Comparison of ENCODE assay signal across 9 cellular contexts in the genomic region with DNA sequence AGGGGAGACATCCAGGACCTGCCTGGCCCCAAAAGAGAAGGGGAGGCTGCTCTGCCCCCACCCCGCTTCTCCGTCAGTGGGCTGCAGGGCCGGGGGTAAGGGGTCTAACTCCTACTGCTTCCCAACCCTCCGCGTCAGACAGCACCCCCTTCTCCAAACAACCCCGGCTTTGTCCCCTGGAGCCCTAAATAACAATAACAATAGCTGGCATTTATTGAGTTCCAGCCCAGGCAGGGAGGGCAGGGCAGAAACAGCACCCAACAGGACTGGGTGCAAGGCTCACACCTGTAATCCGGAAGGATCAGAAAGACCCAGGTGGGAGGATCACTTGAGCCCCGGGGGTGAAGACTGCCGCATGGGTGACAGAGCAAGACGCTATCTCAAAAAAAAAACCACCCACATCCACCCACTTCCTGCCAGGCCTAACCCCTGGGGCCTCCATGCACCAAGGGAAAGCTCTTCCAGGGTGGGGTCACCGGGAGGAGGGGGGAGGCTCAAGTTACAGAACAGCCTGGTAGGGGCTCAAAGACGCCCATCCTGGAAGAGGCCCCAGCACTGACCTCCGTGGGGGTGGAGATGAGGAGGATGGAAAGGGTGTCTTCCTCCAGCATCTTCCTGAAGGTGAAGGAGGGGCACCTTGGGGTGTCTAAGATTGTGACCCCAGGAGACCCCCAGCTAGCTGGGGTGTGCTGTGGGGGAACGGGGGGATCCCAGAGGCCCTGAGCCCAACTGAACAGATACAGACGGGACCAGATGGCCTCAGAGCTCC. TPM values are rescaled to one million over a fixed set of nuclear protein-coding genes. Genes with fewer than 3 reads are reported as not detected.
DNase-seq lines count a peak whose midpoint lies in the region; ATAC-seq and TF ChIP-seq lines count a peak whose summit lies in the region.
"Had no signal": no experiment of that assay in that cellular context is flagged by ENCODE, and none has a peak within 500 bp of the region (broad histone marks: within the 10 kb centered on the region; RNA-seq: fewer than 3 reads in every experiment).

No MANE protein-coding gene starts in this region.

- H3K9ac ChIP-seq in Loucy (ENCODE audit: low read depth, low read length, poor library complexity, severe bottlenecking), result peak overlapping the region; percentile 62

- peak; percentile 81 for DNase-seq in activated CD8-positive, alpha-beta memory T cell treated with anti-CD3 and anti-CD28 coated beads, Interleukin-2, amount 10 ng/mL, durations not matched to agents 7 days and 5 days
- no peak for DNase-seq in activated CD8-positive, alpha-beta memory T cell treated with anti-CD3 and anti-CD28 coated beads for 24 hours
- peak; percentile 50 for DNase-seq in stimulated activated CD8-positive, alpha-beta memory T cell treated with anti-CD3 and anti-CD28 coated beads, Interleukin-4, amount 100 ng/mL, for 48 hours
- DNase-seq in NCI-H446 treated with DMSO at 0.1 percent for 48 hours (lab: John Stamatoyannopoulos, UW), result no peak
- no peak for DNase-seq in HFFc6
- no peak for DNase-seq in lower lobe of right lung

- no peaks in the 10 kb centered on the region for H3K79me2 ChIP-seq in Loucy (ENCODE audit: insufficient read depth, low read length)

- CTCF ChIA-PET in activated CD8-positive, alpha-beta memory T cell treated with anti-CD3 and anti-CD28 coated beads, Interleukin-2, amount 10 ng/mL, durations not matched to agents 7 days and 5 days (lab: Charles Lee), result interaction anchor here (1.0 to 4.6 kb wide), 8 partner anchors 9 to 425 kb away, joined by 3 to 34 read pairs (median 4); partner anchors contain the start of genes PPDPF, PTK6 and TPD52L2

- ATAC-seq in activated CD8-positive, alpha-beta memory T cell treated with anti-CD3 and anti-CD28 coated beads, Interleukin-2, amount 10 ng/mL, durations not matched to agents 7 days and 5 days, result peak; percentile 58
- ATAC-seq in lower lobe of right lung, result no peak

- intact Hi-C loops in lower lobe of right lung (cut with DNase I), result no loop called here

- peak overlapping the region; percentile 75 for H3K4me2 ChIP-seq in Loucy (ENCODE audit: low read depth, low read length, poor library complexity, severe bottlenecking)

- H3K4me3 ChIP-seq in Loucy (ENCODE audit: low read length, poor library complexity, severe bottlenecking) (peak overlapping the region; percentile 61), lower lobe of right lung (no peak overlapping the region)

- peaks cover 23% of the 10 kb centered on the region for H3K27me3 Mint-ChIP-seq in activated CD8-positive, alpha-beta memory T cell treated with anti-CD3 and anti-CD28 coated beads, Interleukin-2, amount 10 ng/mL, durations not matched to agents 7 days and 5 days
- peaks cover 2% of the 10 kb centered on the region for H3K27me3 Mint-ChIP-seq in activated naive CD4-positive, alpha-beta T cell treated with anti-CD3 and anti-CD28 coated beads, Interleukin-2, amount 50 U/mL, for 24 hours
- peaks cover 10% of the 10 kb centered on the region for H3K27me3 Mint-ChIP-seq in HFFc6 (ENCODE audit: insufficient read depth)

- no peaks in the 10 kb centered on the region for H3K9me2 ChIP-seq in Loucy (replicated peaks; ENCODE audit: low read depth, low read length)

- no peak overlapping the region for H3K27ac ChIP-seq in lower lobe of right lung

- no peaks in the 10 kb centered on the region for H3K9me3 Mint-ChIP-seq in activated CD8-positive, alpha-beta memory T cell treated with anti-CD3 and anti-CD28 coated beads, Interleukin-2, amount 10 ng/mL, durations not matched to agents 7 days and 5 days (ENCODE audit: low read depth)
- H3K9me3 Mint-ChIP-seq in activated naive CD4-positive, alpha-beta T cell treated with anti-CD3 and anti-CD28 coated beads, Interleukin-2, amount 50 U/mL, for 24 hours, result no peaks in the 10 kb centered on the region
- H3K9me3 Mint-ChIP-seq in HFFc6, result no peaks in the 10 kb centered on the region

- H3K27me3 ChIP-seq in Loucy (ENCODE audit: insufficient read depth, low read length, poor library complexity, severe bottlenecking) (no peaks in the 10 kb centered on the region), lower lobe of right lung (ENCODE audit: low read depth) (peaks cover 12% of the 10 kb centered on the region)

- peaks cover 2% of the 10 kb centered on the region for H3K36me3 Mint-ChIP-seq in activated CD8-positive, alpha-beta memory T cell treated with anti-CD3 and anti-CD28 coated beads, Interleukin-2, amount 10 ng/mL, durations not matched to agents 7 days and 5 days
- H3K36me3 Mint-ChIP-seq in activated naive CD4-positive, alpha-beta T cell treated with anti-CD3 and anti-CD28 coated beads, Interleukin-2, amount 50 U/mL, for 24 hours, result no peaks in the 10 kb centered on the region
- no peaks in the 10 kb centered on the region for H3K36me3 Mint-ChIP-seq in HFFc6 (ENCODE audit: low read depth)

- no peaks in the 10 kb centered on the region for H3K36me3 ChIP-seq in Loucy (ENCODE audit: insufficient read depth, low read length)
- no peaks in the 10 kb centered on the region for H3K36me3 ChIP-seq in lower lobe of right lung

- H3K9me3 ChIP-seq in Loucy (ENCODE audit: insufficient read depth, low read depth, low read length) (no peaks in the 10 kb centered on the region), lower lobe of right lung (no peaks in the 10 kb centered on the region)

- no peaks in the 10 kb centered on the region for H3F3A ChIP-seq in Loucy (ENCODE audit: low read depth)

- no peak overlapping the region for H2AFZ ChIP-seq in Loucy (ENCODE audit: low read length)

- TF ChIP-seq CTCF in Loucy (conservative IDR thresholded peaks at IDR 0.05; ENCODE audit: low read length), result no peak
- no peak for TF ChIP-seq CTCF in HFFc6 (IDR thresholded peaks at IDR 0.05)
- no peak for TF ChIP-seq CTCF in lower lobe of right lung (IDR thresholded peaks at IDR 0.05)

- H3K4me1 Mint-ChIP-seq in activated CD8-positive, alpha-beta memory T cell treated with anti-CD3 and anti-CD28 coated beads, Interleukin-2, amount 10 ng/mL, durations not matched to agents 7 days and 5 days, result peaks cover 14% of the 10 kb centered on the region
- H3K4me1 Mint-ChIP-seq in activated naive CD4-positive, alpha-beta T cell treated with anti-CD3 and anti-CD28 coated beads, Interleukin-2, amount 50 U/mL, for 24 hours, result peaks cover 15% of the 10 kb centered on the region
- H3K4me1 Mint-ChIP-seq in HFFc6 (ENCODE audit: low read depth), result no peaks in the 10 kb centered on the region

- H3K27ac Mint-ChIP-seq in activated CD8-positive, alpha-beta memory T cell treated with anti-CD3 and anti-CD28 coated beads, Interleukin-2, amount 10 ng/mL, durations not matched to agents 7 days and 5 days, result peak overlapping the region; percentile 86
- peak overlapping the region; percentile 65 for H3K27ac Mint-ChIP-seq in activated naive CD4-positive, alpha-beta T cell treated with anti-CD3 and anti-CD28 coated beads, Interleukin-2, amount 50 U/mL, for 24 hours
- no peak overlapping the region for H3K27ac Mint-ChIP-seq in HFFc6

- peaks cover 26% of the 10 kb centered on the region for H3K4me1 ChIP-seq in Loucy (ENCODE audit: insufficient read depth, low read length, poor library complexity, severe bottlenecking)
- H3K4me1 ChIP-seq in lower lobe of right lung, result peaks cover 11% of the 10 kb centered on the region

- H4K20me1 ChIP-seq in Loucy (ENCODE audit: insufficient read depth, low read length, poor library complexity, severe bottlenecking), result no peaks in the 10 kb centered on the region

- peak overlapping the region; percentile 38 for H3K4me3 Mint-ChIP-seq in activated CD8-positive, alpha-beta memory T cell treated with anti-CD3 and anti-CD28 coated beads, Interleukin-2, amount 10 ng/mL, durations not matched to agents 7 days and 5 days
- peak overlapping the region; percentile 52 for H3K4me3 Mint-ChIP-seq in activated naive CD4-positive, alpha-beta T cell treated with anti-CD3 and anti-CD28 coated beads, Interleukin-2, amount 50 U/mL, for 24 hours
- H3K4me3 Mint-ChIP-seq in HFFc6, result no peak overlapping the region

RNA-seq across cellular contexts. Expression of gene FNDC11, which starts 1.3 kb away (rescaled TPM):
- under 1 TPM; 0.14 to 0.35 TPM for total RNA-seq in activated CD8-positive, alpha-beta memory T cell treated with anti-CD3 and anti-CD28 coated beads, Interleukin-2, amount 10 ng/mL, durations not matched to agents 7 days and 5 days
- not detected for total RNA-seq in HFFc6 (2021; fragmentation: NEBNext Ultra II Directional; extraction: Animal tissue kit (Norgen Biotek cat#: 25700))
- 1.3 TPM for total RNA-seq in lower lobe of right lung

RNA-seq across cellular contexts. Expression of gene SRMS, which starts 5.1 kb away (rescaled TPM):
- total RNA-seq in activated CD8-positive, alpha-beta memory T cell treated with anti-CD3 and anti-CD28 coated beads, Interleukin-2, amount 10 ng/mL, durations not matched to agents 7 days and 5 days, result not detected
- total RNA-seq in HFFc6 (2021; fragmentation: NEBNext Ultra II Directional; extraction: Animal tissue kit (Norgen Biotek cat#: 25700)), result not detected
- not detected for total RNA-seq in lower lobe of right lung
- total RNA-seq: mononuclear cell had no signal

RNA-seq across cellular contexts. Expression of gene PTK6, which starts 15.5 kb away (rescaled TPM):
- total RNA-seq in activated CD8-positive, alpha-beta memory T cell treated with anti-CD3 and anti-CD28 coated beads, Interleukin-2, amount 10 ng/mL, durations not matched to agents 7 days and 5 days, result under 1 TPM; 0.21 to 0.53 TPM
- under 1 TPM in 2 of 6 experiments, not detected in 4; 0.07 TPM for total RNA-seq in HFFc6 (2021; fragmentation: NEBNext Ultra II Directional; extraction: Animal tissue kit (Norgen Biotek cat#: 25700))
- total RNA-seq in lower lobe of right lung, result 4.2 TPM

RNA-seq across cellular contexts. Expression of gene HELZ2, which starts 21.4 kb away (rescaled TPM):
- total RNA-seq in activated CD8-positive, alpha-beta memory T cell treated with anti-CD3 and anti-CD28 coated beads, Interleukin-2, amount 10 ng/mL, durations not matched to agents 7 days and 5 days, result 100 to 1,000 TPM; 139 to 285 TPM
- total RNA-seq in HFFc6 (2021; fragmentation: NEBNext Ultra II Directional; extraction: Animal tissue kit (Norgen Biotek cat#: 25700)), result 10 to 100 TPM; 14.7 to 20.4 (median 16.5) TPM
- total RNA-seq in lower lobe of right lung, result 59.6 TPM

RNA-seq across cellular contexts. Expression of gene PPDPF, which starts 32.1 kb away (rescaled TPM):
- total RNA-seq in activated CD8-positive, alpha-beta memory T cell treated with anti-CD3 and anti-CD28 coated beads, Interleukin-2, amount 10 ng/mL, durations not matched to agents 7 days and 5 days, result 100 to 1,000 TPM; 138 to 237 TPM
- total RNA-seq in HFFc6 (2021; fragmentation: NEBNext Ultra II Directional; extraction: Animal tissue kit (Norgen Biotek cat#: 25700)), result 100 to 1,000 TPM; 388 to 518 (median 443) TPM
- 305 TPM for total RNA-seq in lower lobe of right lung

Comparison
In these comparisons a context has a peak if more than half of its experiments do, and no peak if none do; other contexts are left out.
1. DNase-seq: peak in activated CD8-positive, alpha-beta memory T cell treated with anti-CD3 and anti-CD28 coated beads, Interleukin-2, amount 10 ng/mL, durations not matched to agents 7 days and 5 days (single experiment) and stimulated activated CD8-positive, alpha-beta memory T cell treated with anti-CD3 and anti-CD28 coated beads, Interleukin-4, amount 100 ng/mL, for 48 hours (single experiment); none in activated CD8-positive, alpha-beta memory T cell treated with anti-CD3 and anti-CD28 coated beads for 24 hours (single experiment), NCI-H446 treated with DMSO at 0.1 percent for 48 hours (single experiment), HFFc6 (single experiment) and lower lobe of right lung (single experiment).